ENCODE assay signal across 10 cellular contexts in the genomic region with DNA sequence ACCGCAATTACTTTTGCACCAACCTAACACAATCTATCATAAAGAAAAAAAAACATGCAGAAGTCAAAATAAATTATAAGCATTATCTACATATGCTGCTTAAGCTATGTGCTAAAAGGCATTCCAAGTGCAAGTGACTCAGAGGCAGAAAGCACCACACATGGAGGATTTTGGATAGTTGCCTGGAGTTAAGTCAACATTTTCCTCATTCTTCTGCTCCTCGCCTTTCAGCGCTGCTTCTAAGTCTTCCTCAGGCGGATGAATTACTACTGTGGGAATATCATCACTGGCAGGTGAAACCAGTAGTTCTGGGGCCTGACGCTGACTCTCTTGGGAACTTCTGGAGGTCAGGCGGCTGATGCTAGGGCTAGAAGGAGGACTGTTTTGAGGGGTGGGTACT. TPM values are rescaled to one million over a fixed set of nuclear protein-coding genes. Genes with fewer than 3 reads are reported as not detected.
A peak's percentile ranks its signal among the peaks of the same experiment; 100 is the strongest.
DNase-seq lines count a peak whose midpoint lies in the region; ATAC-seq, FAIRE-seq and TF ChIP-seq lines count a peak whose summit lies in the region.
"Had no signal": no experiment of that assay in that cellular context is flagged by ENCODE, and none has a peak within 500 bp of the region (broad histone marks: within the 10 kb centered on the region; RNA-seq: fewer than 3 reads in every experiment).

No MANE protein-coding gene starts in this region.

- FAIRE-seq in D721Med (lab: Jason Lieb, UNC) = no peak

- no peaks in the 10 kb centered on the region for H3K9me3 ChIP-seq in lung (ENCODE audit: control insufficient read depth in 2 of 2, insufficient read depth in 1 of 2, low read length in 1 of 2)
- H3K9me3 ChIP-seq: BLaER1 treated with 17β-estradiol and CSF1 and Interleukin-3, amounts not matched to agents 10 nM and 100 nM; esophagus squamous epithelium had no signal

- no peak overlapping the region for H3K27ac ChIP-seq in lung (ENCODE audit: low read depth in 1 of 2, low read length in 1 of 2)
- H3K27ac ChIP-seq: BLaER1 treated with 17β-estradiol and CSF1 and Interleukin-3, amounts not matched to agents 10 nM and 100 nM had no signal

- peaks cover 10 to 14% of the 10 kb centered on the region in 2 donors for H3K36me3 ChIP-seq in lung (ENCODE audit: control insufficient read depth in 2 of 2, insufficient read depth in 2 of 2, low read length in 2 of 2)

- WGBS in lung, 2 donors = 68 to 80% methylated on average over 6 of the region's 6 CpGs

- no peaks in the 10 kb centered on the region for H3K4me1 ChIP-seq in lung (ENCODE audit: control insufficient read depth in 2 of 2, insufficient read depth in 2 of 2, low read length in 2 of 2)

- no peak overlapping the region for H3K4me3 ChIP-seq in choroid plexus epithelial cell (ENCODE audit: low read depth, low read length)
- no peak overlapping the region for H3K4me3 ChIP-seq in lung
- H3K4me3 ChIP-seq: BLaER1 treated with 17β-estradiol and CSF1 and Interleukin-3, amounts not matched to agents 10 nM and 100 nM; esophagus squamous epithelium had no signal

- DNase-seq in A172 (ENCODE audit: low spot score) (peak; percentile 99), HT1080 (ENCODE audit: low read depth) (peak; percentile 95), choroid plexus epithelial cell (ENCODE audit: low read depth) (peak; percentile 99), lung (ENCODE audit: low spot score) (peak; percentile 31), HuH-7.5 (ENCODE audit: low spot score) (no peak), D721Med (ENCODE audit: insufficient read length, low spot score) (no peak), COLO668 (lab: John Stamatoyannopoulos, UW; ENCODE audit: unreplicated experiment) (no peak)
- DNase-seq: esophagus squamous epithelium had no signal

- no peak for TF ChIP-seq CTCF in choroid plexus epithelial cell (conservative IDR thresholded peaks at IDR 0.05; ENCODE audit: low read depth, low read length)
- TF ChIP-seq CTCF in lung (IDR thresholded peaks at IDR 0.05; ENCODE audit: control extremely low read depth, extremely low read depth) = no peak
- TF ChIP-seq CTCF in D721Med (IDR thresholded peaks at IDR 0.05; ENCODE audit: insufficient read depth, missing control alignments) = no peak

- H3K27me3 ChIP-seq in lung (ENCODE audit: control insufficient read depth, insufficient read depth) = no peaks in the 10 kb centered on the region
- H3K27me3 ChIP-seq: BLaER1 treated with 17β-estradiol and CSF1 and Interleukin-3, amounts not matched to agents 10 nM and 100 nM; esophagus squamous epithelium had no signal

- ATAC-seq in lung (ENCODE audit: insufficient read depth, low FRiP score) (peak; percentile 80), HG03521 (IDR thresholded peaks at IDR 0.05; ENCODE audit: unreplicated experiment) (no peak)

RNA-seq across cellular contexts. Expression of a gene that starts 53.1 kb away (rescaled TPM):
- 53.8 and 80.6 TPM in 2 replicates for total RNA-seq in A172 (2014; rRNA removed; shearing (Covaris generic))
- 37.9 and 38.7 TPM in 2 replicates for total RNA-seq in HT1080 (2014; rRNA removed; shearing (Covaris generic))
- polyA plus RNA-seq in HT1080 (2015; cell fraction: cytosol; rRNA removed) = 27.7 and 33.5 TPM in 2 replicates
- polyA plus RNA-seq in HT1080 (2015; cell fraction: nucleus; rRNA removed) = 165 and 194 TPM in 2 replicates
- total RNA-seq in lung = 10 to 100 TPM; 17.9 to 87.1 TPM
- polyA plus RNA-seq in lung = 1 to 10 TPM; 3.3 to 5.9 TPM

Comparison
In these comparisons a context has a peak if more than half of its experiments do, and no peak if none do; other contexts are left out.
1. DNase-seq: peak in A172 (single experiment), HT1080 (single experiment), choroid plexus epithelial cell (single experiment) and lung (single experiment); none in HuH-7.5 (single experiment), D721Med (single experiment) and COLO668 (single experiment).